In genomic region chr12:6662906-6663742, GRCh38 we compare ENCODE assay signal across 8 cellular contexts. TPM values are rescaled to one million over a fixed set of nuclear protein-coding genes. Genes with fewer than 3 reads are reported as not detected.
DNase-seq lines count a peak whose midpoint lies in the region; ATAC-seq and TF ChIP-seq lines count a peak whose summit lies in the region.

ING4 (minus strand) TSS chr12:6663119; CDS start chr12:6663101, 18 bp downstream.

- DNase-seq in NCI-H2196 treated with DMSO at 0.1 percent for 48 hours (lab: John Stamatoyannopoulos, UW; ENCODE audit: unreplicated experiment) (peak; percentile 81), breast epithelium (ENCODE audit: low spot score in 2 of 2) (peak; percentile 95 to 99)

- H3K4me1 ChIP-seq in ACC112 (ENCODE audit: control insufficient read depth, insufficient read depth, low read length, unreplicated experiment) (peaks cover 8% of the 10 kb centered on the region), breast epithelium (peaks cover 0 to 14% of the 10 kb centered on the region in 2 donors), skeletal muscle tissue (ENCODE audit: control insufficient read depth in 3 of 3, insufficient read depth in 3 of 3, low read length in 3 of 3) (peaks cover 9 to 14% (median 13%) of the 10 kb centered on the region in 3 donors)

- peak within 1 kb of the TSS; percentile 85 for H3K27ac ChIP-seq in ACC112 (ENCODE audit: low read depth, low read length)
- peak within 1 kb of the TSS; percentile 65 for H3K27ac ChIP-seq in VCaP
- peak within 1 kb of the TSS; percentile 79 to 90 for H3K27ac ChIP-seq in breast epithelium
- peak within 1 kb of the TSS; percentile 76 for H3K27ac ChIP-seq in skeletal muscle tissue (ENCODE audit: low read depth, low read length)

- peaks cover 14% of the 10 kb centered on the region for H3K79me2 ChIP-seq in ACC112 (ENCODE audit: control insufficient read depth, insufficient read depth, low read length, unreplicated experiment)

- H3K4me3 ChIP-seq in ACC112 (ENCODE audit: low read depth, low read length) (peak within 1 kb of the TSS; percentile 86), breast epithelium (peak within 1 kb of the TSS; percentile 68 to 93 (median 91)), iPS-18c (ENCODE audit: insufficient read depth, low read depth, low read length) (peak within 1 kb of the TSS; percentile 87), skeletal muscle tissue (ENCODE audit: low read length in 3 of 3) (peak within 1 kb of the TSS; percentile 90 to 96 (median 93))

- H3K36me3 ChIP-seq in ACC112 (ENCODE audit: insufficient read depth, low read length) = 0 out of 2 replicates have a peak, but pooled peaks cover 5% of the 10 kb centered on the region
- peaks cover 7% of the 10 kb centered on the region for H3K36me3 ChIP-seq in breast epithelium
- peaks cover 11 to 22% (median 12%) of the 10 kb centered on the region in 3 donors for H3K36me3 ChIP-seq in skeletal muscle tissue (ENCODE audit: control insufficient read depth in 3 of 3, insufficient read depth in 3 of 3, low read length in 3 of 3)

- H3K9me3 ChIP-seq in breast epithelium = no peaks in the 10 kb centered on the region
- no peaks in the 10 kb centered on the region for H3K9me3 ChIP-seq in iPS-18c (ENCODE audit: control insufficient read depth, insufficient read depth, low read length)
- H3K9me3 ChIP-seq in skeletal muscle tissue (ENCODE audit: control insufficient read depth in 3 of 3, low read length in 3 of 3) = no peaks in the 10 kb centered on the region

- TF ChIP-seq CTCF in VCaP (conservative IDR thresholded peaks at IDR 0.05) (no peak), breast epithelium (IDR thresholded peaks at IDR 0.05) (no peak)

- TF ChIP-seq POLR2A in breast epithelium (IDR thresholded peaks at IDR 0.05) = no peak

- H3K27me3 ChIP-seq in ACC112 (ENCODE audit: insufficient read depth, low read length) = no peaks in the 10 kb centered on the region
- H3K27me3 ChIP-seq in breast epithelium = no peaks in the 10 kb centered on the region
- no peaks in the 10 kb centered on the region for H3K27me3 ChIP-seq in skeletal muscle tissue (ENCODE audit: control insufficient read depth in 3 of 3, insufficient read depth in 3 of 3, low read length in 3 of 3)

- peak within 1 kb of the TSS; percentile 83 to 88 (median 85) for H3K9ac ChIP-seq in skeletal muscle tissue (ENCODE audit: low read depth in 1 of 3, low read length in 3 of 3)

- intact Hi-C loops in breast epithelium (cut with DNase I; ENCODE audit: low total_unique reads) = no loop called here

- ATAC-seq in GM18870 (IDR thresholded peaks at IDR 0.05; ENCODE audit: unreplicated experiment) (peak; percentile 92), HG03135 (IDR thresholded peaks at IDR 0.05; ENCODE audit: unreplicated experiment) (peak; percentile 97)

- H2AFZ ChIP-seq in ACC112 (ENCODE audit: low read length, unreplicated experiment) = peak within 1 kb of the TSS; percentile 95

RNA-seq across cellular contexts. Expression of gene ING4, which starts in this region (rescaled TPM):
- 10 to 100 TPM; 51.1 to 74.2 (median 56.3) TPM for total RNA-seq in breast epithelium
- 38.1 TPM for total RNA-seq in skeletal muscle tissue

Comparison
In these comparisons a context has a peak if more than half of its experiments do, and no peak if none do; other contexts are left out.
1. Peak in every context shown above with its lines: DNase-seq, ATAC-seq, H3K4me3 ChIP-seq and H3K27ac ChIP-seq.